ENCODE assay signal across 1 cellular context in genomic region chr1:229149435-229149834, GRCh38.
TF ChIP-seq lines count a peak whose summit lies in the region.

No MANE protein-coding gene starts in this region.

TF ChIP-seq in HepG2, 621 proteins besides CTCF, POLR2A, EP300 and RAD21 (continued from another document):
- TF ChIP-seq TRIM22 (IDR thresholded peaks at IDR 0.05) (0 out of 2 replicates have a peak, but pooled peaks have one; percentile 26), CREB1 (IDR thresholded peaks at IDR 0.05) (peak; percentile 18; the same call in 1 of the 2 replicates), CREB1 (CRISPR knock-in tag; IDR thresholded peaks at IDR 0.05) (no peak), ZNF564 (CRISPR knock-in tag; IDR thresholded peaks at IDR 0.05) (no peak), ZFAT (CRISPR knock-in tag; conservative IDR thresholded peaks at IDR 0.05) (no peak), ZNF615 (CRISPR knock-in tag; IDR thresholded peaks at IDR 0.05; ENCODE audit: borderline replicate concordance) (no peak), ZNF629 (CRISPR knock-in tag; conservative IDR thresholded peaks at IDR 0.05) (peak; percentile 56), RERE (CRISPR knock-in tag; IDR thresholded peaks at IDR 0.05; ENCODE audit: low read depth) (no peak)
TF ChIP-seq in HepG2: peak in this region for 3.
